In the genomic region with DNA sequence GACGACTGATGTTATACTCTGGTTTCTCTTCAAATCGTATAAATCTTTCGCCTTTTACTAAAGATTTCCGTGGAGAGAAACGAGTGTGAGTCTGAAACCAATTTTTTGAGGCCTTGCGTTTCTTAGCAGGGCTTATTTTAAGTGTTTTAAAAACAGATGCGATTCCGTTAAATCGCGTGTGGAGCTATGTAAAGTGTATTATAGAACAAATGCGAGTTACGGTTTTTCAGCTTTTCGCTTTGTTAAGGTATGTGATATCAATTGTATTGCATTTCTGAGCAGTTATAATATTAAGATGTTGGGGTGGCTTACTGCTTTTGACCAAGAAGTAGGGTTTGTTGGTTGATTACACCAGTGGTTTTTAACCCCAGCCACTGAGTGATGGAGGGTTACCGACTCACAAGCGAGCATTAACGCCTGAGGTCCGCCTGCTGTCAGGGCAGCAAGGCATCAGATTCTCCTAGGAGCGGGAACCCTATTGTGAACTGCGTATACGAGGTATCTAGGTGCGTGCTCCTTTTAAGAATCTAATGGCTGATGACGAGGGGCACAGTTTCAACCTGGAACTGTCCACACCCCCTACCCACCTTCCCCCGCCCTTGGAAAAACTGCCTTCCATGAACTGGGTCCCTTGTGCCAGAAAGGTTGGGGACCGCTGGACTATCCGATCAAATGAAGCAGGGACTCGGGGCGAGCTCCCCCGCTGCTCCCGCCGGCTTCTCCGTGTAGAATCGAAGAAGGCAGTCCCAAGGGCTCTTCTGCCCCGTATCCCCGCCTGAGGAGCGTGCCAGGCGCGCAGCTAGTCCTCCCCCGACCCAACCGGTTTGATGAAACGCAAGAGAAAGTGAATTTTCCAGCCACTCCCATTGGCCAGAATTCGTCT, we compare ENCODE assay signal across 8 cellular contexts. TPM values are rescaled to one million over a fixed set of nuclear protein-coding genes. Genes with fewer than 3 reads are reported as not detected.
A peak's percentile ranks its signal among the peaks of the same experiment; 100 is the strongest.
DNase-seq lines count a peak whose midpoint lies in the region; ATAC-seq, FAIRE-seq and TF ChIP-seq lines count a peak whose summit lies in the region.

No MANE protein-coding gene starts in this region.

- peak overlapping the region; percentile 55 for H3K4me3 ChIP-seq in Caco-2 (ENCODE audit: low read depth, low read length)
- peak overlapping the region; percentile 50 for H3K4me3 ChIP-seq in mesodermal cell (ENCODE audit: extremely low read depth, insufficient read depth, low read length, poor library complexity, severe bottlenecking)

- WGBS in mesodermal cell (ENCODE audit: insufficient coverage in 2 of 2), 2 experiments = 0 to 1% methylated on average over 26 to 33 of the region's 41 CpGs

- H3K4me1 ChIP-seq in Caco-2 = 0 out of 2 replicates have a peak, but pooled peaks cover 7% of the 10 kb centered on the region
- no peaks in the 10 kb centered on the region for H3K4me1 ChIP-seq in mesodermal cell (ENCODE audit: control insufficient read depth, insufficient read depth, low read length, poor library complexity, severe bottlenecking)

- no peaks in the 10 kb centered on the region for H3K9me3 Mint-ChIP-seq in Caco-2 (ENCODE audit: unreplicated experiment)
- no peaks in the 10 kb centered on the region for H3K9me3 Mint-ChIP-seq in activated CD8-positive, alpha-beta memory T cell treated with anti-CD3 and anti-CD28 coated beads, Interleukin-2, amount 10 ng/mL, durations not matched to agents 7 days and 5 days (ENCODE audit: low read depth)

- BruUV-seq in Caco-2 (replicated peaks; lab: Mats Ljungman, UMichigan) = TSS peak; percentile 100

- peak; percentile 61 for ATAC-seq in GM21390 (IDR thresholded peaks at IDR 0.05; ENCODE audit: unreplicated experiment)
- ATAC-seq in activated CD8-positive, alpha-beta memory T cell treated with anti-CD3 and anti-CD28 coated beads, Interleukin-2, amount 10 ng/mL, durations not matched to agents 7 days and 5 days = peak; percentile 66

- H3K27me3 Mint-ChIP-seq in Caco-2 (ENCODE audit: insufficient read depth, unreplicated experiment) = peaks cover 5% of the 10 kb centered on the region
- H3K27me3 Mint-ChIP-seq in activated CD8-positive, alpha-beta memory T cell treated with anti-CD3 and anti-CD28 coated beads, Interleukin-2, amount 10 ng/mL, durations not matched to agents 7 days and 5 days = peaks cover 22% of the 10 kb centered on the region

- peak; percentile 92 to 93 for DNase-seq in Caco-2
- DNase-seq in HUDEP-2 (lab: John Stamatoyannopoulos, UW; ENCODE audit: unreplicated experiment in 76 of 76) = peak in 75 of 76 experiments; percentile 47 to 96 (median 78)
- DNase-seq in NOMO-1 treated with DMSO at 0.1 percent for 48 hours (lab: John Stamatoyannopoulos, UW; ENCODE audit: unreplicated experiment) = peak; percentile 96
- peak; percentile 95 for DNase-seq in activated CD8-positive, alpha-beta memory T cell treated with anti-CD3 and anti-CD28 coated beads, Interleukin-2, amount 10 ng/mL, durations not matched to agents 7 days and 5 days
- peak; percentile 63 for DNase-seq in stimulated activated CD8-positive, alpha-beta memory T cell treated with anti-CD3 and anti-CD28 coated beads, Interleukin-15, amount 100 ng/mL, for 1 hour (ENCODE audit: low read depth)

- H3K9me3 ChIP-seq in Caco-2 (no peaks in the 10 kb centered on the region), mesodermal cell (ENCODE audit: control insufficient read depth, low read length) (no peaks in the 10 kb centered on the region)

- POLR2A ChIA-PET in Caco-2 (lab: Charles Lee) = interaction anchor here (0.5 to 3.9 kb wide), 25 partner anchors 9 to 646 kb away, joined by 3 to 57 read pairs (median 5); a partner anchor contains a TSS

- no peak for TF ChIP-seq CTCF in Caco-2 (IDR thresholded peaks at IDR 0.05; ENCODE audit: insufficient read depth in 1 of 2, low read depth in 1 of 2, low read length in 1 of 2, severe bottlenecking in 1 of 2, unreplicated experiment in 1 of 2)

- H3K27ac Mint-ChIP-seq in Caco-2 (ENCODE audit: unreplicated experiment) = peak overlapping the region; percentile 99
- H3K27ac Mint-ChIP-seq in activated CD8-positive, alpha-beta memory T cell treated with anti-CD3 and anti-CD28 coated beads, Interleukin-2, amount 10 ng/mL, durations not matched to agents 7 days and 5 days = peak overlapping the region; percentile 100

- H3K27ac ChIP-seq in mesodermal cell (ENCODE audit: low read depth, low read length, severe bottlenecking) = peak overlapping the region; percentile 100

- H3K4me1 Mint-ChIP-seq in Caco-2 (ENCODE audit: low read depth, unreplicated experiment) = peaks cover 14% of the 10 kb centered on the region
- peaks cover 41% of the 10 kb centered on the region for H3K4me1 Mint-ChIP-seq in activated CD8-positive, alpha-beta memory T cell treated with anti-CD3 and anti-CD28 coated beads, Interleukin-2, amount 10 ng/mL, durations not matched to agents 7 days and 5 days

- no peaks in the 10 kb centered on the region for H3K27me3 ChIP-seq in Caco-2 (replicated peaks; ENCODE audit: control insufficient read depth, insufficient read depth, low read length)

- CTCF ChIA-PET in Caco-2 (lab: Charles Lee) = interaction anchor here (0.5 to 3.0 kb wide), 7 partner anchors 49 to 262 kb away, joined by 3 to 36 read pairs (median 3); a partner anchor contains a TSS
- CTCF ChIA-PET in activated CD8-positive, alpha-beta memory T cell treated with anti-CD3 and anti-CD28 coated beads, Interleukin-2, amount 10 ng/mL, durations not matched to agents 7 days and 5 days (lab: Charles Lee) = interaction anchor here (0.6 to 2.6 kb wide), 19 partner anchors 9 to 1822 kb away, joined by 3 to 12 read pairs (median 4); a partner anchor contains a TSS

- H3K36me3 ChIP-seq in Caco-2 (ENCODE audit: control insufficient read depth, insufficient read depth, low read length) (no peaks in the 10 kb centered on the region), mesodermal cell (ENCODE audit: control insufficient read depth, insufficient read depth, low read length) (no peaks in the 10 kb centered on the region)

- H3K4me3 Mint-ChIP-seq in Caco-2 (ENCODE audit: unreplicated experiment) = peak overlapping the region; percentile 99
- H3K4me3 Mint-ChIP-seq in activated CD8-positive, alpha-beta memory T cell treated with anti-CD3 and anti-CD28 coated beads, Interleukin-2, amount 10 ng/mL, durations not matched to agents 7 days and 5 days = peak overlapping the region; percentile 87

- intact Hi-C loops in Caco-2 (cut with micrococcal nuclease; ENCODE audit: unreplicated experiment) = loop anchor here (1.0 to 5.0 kb wide), 4 partner anchors 18 to 72 kb away; a partner anchor contains a TSS

- peak; percentile 95 for FAIRE-seq in endometrium (lab: Jason Lieb, UNC)

- H3K36me3 Mint-ChIP-seq in Caco-2 (ENCODE audit: insufficient read depth, unreplicated experiment) = peaks cover 43% of the 10 kb centered on the region
- no peaks in the 10 kb centered on the region for H3K36me3 Mint-ChIP-seq in activated CD8-positive, alpha-beta memory T cell treated with anti-CD3 and anti-CD28 coated beads, Interleukin-2, amount 10 ng/mL, durations not matched to agents 7 days and 5 days

RNA-seq across cellular contexts. Expression of a gene that starts 17.8 kb away (rescaled TPM):
- total RNA-seq in Caco-2 (2022) = 46.1 and 47.3 TPM in 2 replicates
- 10 to 100 TPM; 44.2 to 44.6 TPM for total RNA-seq in activated CD8-positive, alpha-beta memory T cell treated with anti-CD3 and anti-CD28 coated beads, Interleukin-2, amount 10 ng/mL, durations not matched to agents 7 days and 5 days
- polyA plus RNA-seq in mesodermal cell (2013, experiment 1 of 2) = 39.0 TPM
- 33.1 TPM for polyA plus RNA-seq in mesodermal cell (2013, experiment 2 of 2)

RNA-seq across cellular contexts. Expression of a gene that starts 26.1 kb away (rescaled TPM):
- total RNA-seq in Caco-2 (2022) = 89.3 and 91.7 TPM in 2 replicates
- total RNA-seq in activated CD8-positive, alpha-beta memory T cell treated with anti-CD3 and anti-CD28 coated beads, Interleukin-2, amount 10 ng/mL, durations not matched to agents 7 days and 5 days = 10 to 100 TPM; 17.6 to 20.8 TPM
- polyA plus RNA-seq in mesodermal cell (2013, experiment 1 of 2) = 148 TPM
- 133 TPM for polyA plus RNA-seq in mesodermal cell (2013, experiment 2 of 2)

RNA-seq across cellular contexts. Expression of a gene that starts 49.6 kb away (rescaled TPM):
- total RNA-seq in Caco-2 (2022) = 43.4 and 69.9 TPM in 2 replicates
- total RNA-seq in activated CD8-positive, alpha-beta memory T cell treated with anti-CD3 and anti-CD28 coated beads, Interleukin-2, amount 10 ng/mL, durations not matched to agents 7 days and 5 days = not detected
- polyA plus RNA-seq in mesodermal cell (2013, experiment 1 of 2) = 29.7 TPM
- 23.1 TPM for polyA plus RNA-seq in mesodermal cell (2013, experiment 2 of 2)

Comparison
In these comparisons a context has a peak if more than half of its experiments do, and no peak if none do; other contexts are left out.
1. Peak in every context shown above with its lines: DNase-seq, ATAC-seq, H3K4me3 ChIP-seq and H3K27ac ChIP-seq.
2. RNA of a gene that starts 49.6 kb away (total RNA-seq): 43.4 to 69.9 TPM in Caco-2; not detected in activated CD8-positive, alpha-beta memory T cell treated with anti-CD3 and anti-CD28 coated beads, Interleukin-2, amount 10 ng/mL, durations not matched to agents 7 days and 5 days; every median in the first group is over 10 times any median in the second.